ENCODE assay signal across 10 cellular contexts in genomic region chr2:217909156-217909820, GRCh38.
DNase-seq lines count a peak whose midpoint lies in the region; ATAC-seq and TF ChIP-seq lines count a peak whose summit lies in the region.
"Had no signal": no experiment of that assay in that cellular context is flagged by ENCODE, and none has a peak within 500 bp of the region (broad histone marks: within the 10 kb centered on the region; RNA-seq: fewer than 3 reads in every experiment).

No MANE protein-coding gene starts in this region.

- ATAC-seq in right lobe of liver (peak in 1 of 4 donors; percentile 5), HG02759 (IDR thresholded peaks at IDR 0.05; ENCODE audit: unreplicated experiment) (no peak)

- H3K36me3 ChIP-seq in right lobe of liver: peaks cover 0 to 12% (median 2%) of the 10 kb centered on the region in 4 donors

- H3K9me3 Mint-ChIP-seq in type B pancreatic cell: no peaks in the 10 kb centered on the region
- H3K9me3 Mint-ChIP-seq in activated T-helper 1 cell treated with anti-CD3 and anti-CD28 coated beads, Interleukin-12 subunit alpha, Interleukin-12 subunit beta, Interleukin-2, Interleukin-4 antibody, amounts not matched to agents 30 ng/mL and 10 ng/mL and 1 ng/mL, durations not matched to agents 14 hours and 24 hours and 36 hours: no peaks in the 10 kb centered on the region

- H3K4me3 Mint-ChIP-seq in type B pancreatic cell: no peak overlapping the region
- H3K4me3 Mint-ChIP-seq in activated T-helper 1 cell treated with anti-CD3 and anti-CD28 coated beads, Interleukin-12 subunit alpha, Interleukin-12 subunit beta, Interleukin-2, Interleukin-4 antibody, amounts not matched to agents 30 ng/mL and 10 ng/mL and 1 ng/mL, durations not matched to agents 14 hours and 24 hours and 36 hours: no peak overlapping the region

- H3K4me3 ChIP-seq in choroid plexus epithelial cell (ENCODE audit: low read depth, low read length) (no peak overlapping the region), right lobe of liver (no peak overlapping the region)

- no peaks in the 10 kb centered on the region for H3K9me3 ChIP-seq in right lobe of liver

- peaks cover 54% of the 10 kb centered on the region for H3K4me1 Mint-ChIP-seq in type B pancreatic cell (ENCODE audit: unreplicated experiment)
- H3K4me1 Mint-ChIP-seq in activated T-helper 1 cell treated with anti-CD3 and anti-CD28 coated beads, Interleukin-12 subunit alpha, Interleukin-12 subunit beta, Interleukin-2, Interleukin-4 antibody, amounts not matched to agents 30 ng/mL and 10 ng/mL and 1 ng/mL, durations not matched to agents 14 hours and 24 hours and 36 hours (ENCODE audit: low read depth): no peaks in the 10 kb centered on the region

- H3K27ac ChIP-seq in right lobe of liver: peak overlapping the region; percentile 45 to 51 (median 47)
- H3K27ac ChIP-seq in temporal lobe (ENCODE audit: low read depth, low read length): peak overlapping the region; percentile 60

- peaks cover 3 to 84% (median 47%) of the 10 kb centered on the region in 4 donors for H3K4me1 ChIP-seq in right lobe of liver

- no peaks in the 10 kb centered on the region for H3K36me3 Mint-ChIP-seq in type B pancreatic cell
- no peaks in the 10 kb centered on the region for H3K36me3 Mint-ChIP-seq in activated T-helper 1 cell treated with anti-CD3 and anti-CD28 coated beads, Interleukin-12 subunit alpha, Interleukin-12 subunit beta, Interleukin-2, Interleukin-4 antibody, amounts not matched to agents 30 ng/mL and 10 ng/mL and 1 ng/mL, durations not matched to agents 14 hours and 24 hours and 36 hours (ENCODE audit: low read depth)

- intact Hi-C loops in right lobe of liver (cut with DNase I): no loop called here
- intact Hi-C loops in activated T-helper 1 cell treated with anti-CD3 and anti-CD28 coated beads, Interleukin-12 subunit alpha, Interleukin-12 subunit beta, Interleukin-2, Interleukin-4 antibody, amounts not matched to agents 30 ng/mL and 10 ng/mL and 1 ng/mL, durations not matched to agents 14 hours and 24 hours and 36 hours (cut with micrococcal nuclease): no loop called here

- TF ChIP-seq CTCF in choroid plexus epithelial cell (conservative IDR thresholded peaks at IDR 0.05; ENCODE audit: low read depth, low read length) (peak; percentile 32), right lobe of liver (IDR thresholded peaks at IDR 0.05) (no peak), type B pancreatic cell (conservative IDR thresholded peaks at IDR 0.05) (no peak)

- no peak for TF ChIP-seq POLR2A in right lobe of liver (IDR thresholded peaks at IDR 0.05)

- 51% methylated on average over 5 of the region's 10 CpGs for WGBS in right lobe of liver (ENCODE audit: insufficient coverage, low coverage, low lambda C conversion rate, missing lambda C conversion rate)

- peak; percentile 27 for DNase-seq in HuH-7 (ENCODE audit: low spot score)
- no peak for DNase-seq in choroid plexus epithelial cell (ENCODE audit: low read depth)
- DNase-seq in right lobe of liver: peak in 1 of 3 donors; percentile 53
- no peak for DNase-seq in OCI-M2 (lab: John Stamatoyannopoulos, UW; ENCODE audit: unreplicated experiment)
- DNase-seq in type B pancreatic cell (ENCODE audit: extremely low spot score, unreplicated experiment): no peak
- DNase-seq in activated T-helper 1 cell treated with anti-CD3 and anti-CD28 coated beads, Interleukin-12 subunit alpha, Interleukin-12 subunit beta, Interleukin-2, Interleukin-4 antibody, amounts not matched to agents 30 ng/mL and 10 ng/mL and 1 ng/mL, durations not matched to agents 14 hours and 24 hours and 36 hours (ENCODE audit: low spot score): no peak
- DNase-seq: Calu3, T-helper 2 cell had no signal

- no peaks in the 10 kb centered on the region for H3K27me3 ChIP-seq in right lobe of liver

- no peak overlapping the region for H3K27ac Mint-ChIP-seq in type B pancreatic cell
- no peak overlapping the region for H3K27ac Mint-ChIP-seq in activated T-helper 1 cell treated with anti-CD3 and anti-CD28 coated beads, Interleukin-12 subunit alpha, Interleukin-12 subunit beta, Interleukin-2, Interleukin-4 antibody, amounts not matched to agents 30 ng/mL and 10 ng/mL and 1 ng/mL, durations not matched to agents 14 hours and 24 hours and 36 hours

- no peaks in the 10 kb centered on the region for H3K27me3 Mint-ChIP-seq in type B pancreatic cell
- peaks cover 20% of the 10 kb centered on the region for H3K27me3 Mint-ChIP-seq in activated T-helper 1 cell treated with anti-CD3 and anti-CD28 coated beads, Interleukin-12 subunit alpha, Interleukin-12 subunit beta, Interleukin-2, Interleukin-4 antibody, amounts not matched to agents 30 ng/mL and 10 ng/mL and 1 ng/mL, durations not matched to agents 14 hours and 24 hours and 36 hours (ENCODE audit: insufficient read depth)
